9 cellular contexts compared by ENCODE assay signal in the genomic region with DNA sequence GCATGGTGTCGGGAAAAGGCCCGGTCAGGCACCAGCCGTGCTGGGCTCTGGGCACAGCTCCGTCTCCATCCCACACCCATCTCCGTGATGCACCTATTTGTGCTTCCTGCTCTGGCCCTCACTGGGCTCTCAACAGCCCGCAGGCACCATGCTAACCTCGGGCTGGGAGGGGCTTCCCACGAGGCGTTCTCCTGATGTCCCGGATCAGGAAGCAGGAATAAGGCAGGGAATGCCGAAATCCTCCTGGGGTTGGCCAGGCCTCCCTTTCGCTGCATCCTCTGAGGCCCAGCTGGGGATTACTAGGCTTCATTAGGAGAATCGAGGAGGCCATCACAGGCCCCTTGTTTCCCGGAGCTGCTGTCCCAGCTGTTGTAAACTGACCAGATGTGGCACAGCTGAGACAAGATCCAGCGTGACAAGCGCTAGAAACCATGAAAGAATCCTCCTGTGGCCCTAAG.
A peak's percentile ranks its signal among the peaks of the same experiment; 100 is the strongest.
DNase-seq lines count a peak whose midpoint lies in the region; TF ChIP-seq lines count a peak whose summit lies in the region.
"Had no signal": no experiment of that assay in that cellular context is flagged by ENCODE, and none has a peak within 500 bp of the region (broad histone marks: within the 10 kb centered on the region; RNA-seq: fewer than 3 reads in every experiment).

No MANE protein-coding gene starts in this region.

- peak overlapping the region; percentile 53 to 87 (median 74) for H3K4me2 ChIP-seq in BLaER1 treated with 17β-estradiol and CSF1 and Interleukin-3, amounts not matched to agents 10 nM and 100 nM

- H3K4me3 ChIP-seq in BLaER1 treated with 17β-estradiol and CSF1 and Interleukin-3, amounts not matched to agents 10 nM and 100 nM, result no peak overlapping the region

- peaks cover 65 to 95% (median 83%) of the 10 kb centered on the region in 10 experiments for H3K4me1 ChIP-seq in BLaER1 treated with 17β-estradiol and CSF1 and Interleukin-3, amounts not matched to agents 10 nM and 100 nM

- peaks cover 64% of the 10 kb centered on the region for H3K4me1 Mint-ChIP-seq in glutamatergic neuron (ENCODE audit: low read depth, unreplicated experiment)
- peaks cover 62% of the 10 kb centered on the region for H3K4me1 Mint-ChIP-seq in type B pancreatic cell (ENCODE audit: unreplicated experiment)

- H4K20me1 ChIP-seq in BLaER1 treated with 17β-estradiol and CSF1 and Interleukin-3, amounts not matched to agents 10 nM and 100 nM, result peaks cover 32 to 100% (median 97%) of the 10 kb centered on the region in 11 experiments; a peak in 20 of 22 replicates

- H3K9me3 Mint-ChIP-seq in glutamatergic neuron (ENCODE audit: unreplicated experiment) (peaks cover 6% of the 10 kb centered on the region), type B pancreatic cell (no peaks in the 10 kb centered on the region)

- peak overlapping the region in 9 of 11 experiments; percentile 20 to 84 (median 45); a peak in 12 of 22 replicates for H3K27ac ChIP-seq in BLaER1 treated with 17β-estradiol and CSF1 and Interleukin-3, amounts not matched to agents 10 nM and 100 nM
- H3K27ac ChIP-seq in RWPE1, result peak overlapping the region; percentile 56

- CTCF ChIA-PET in RWPE1 (lab: Yijun Ruan, JAX), result interaction anchor here (0.6 to 1.7 kb wide), 6 partner anchors 10 to 957 kb away, joined by 3 to 5 read pairs (median 4); no protein-coding TSS in a partner anchor

- peak overlapping the region in 5 of 11 experiments; percentile 6 to 33 (median 22); a peak in 5 of 22 replicates for H3K9ac ChIP-seq in BLaER1 treated with 17β-estradiol and CSF1 and Interleukin-3, amounts not matched to agents 10 nM and 100 nM

- peak overlapping the region; percentile 36 for H3K27ac Mint-ChIP-seq in glutamatergic neuron (ENCODE audit: unreplicated experiment)
- no peak overlapping the region for H3K27ac Mint-ChIP-seq in type B pancreatic cell

- POLR2A ChIA-PET in RWPE1 (lab: Yijun Ruan, JAX; ENCODE audit: low non-redundant PET), result no interaction called here

- TF ChIP-seq CTCF in RWPE1 (conservative IDR thresholded peaks at IDR 0.05; ENCODE audit: low read depth) (no peak), glutamatergic neuron (IDR thresholded peaks at IDR 0.05; ENCODE audit: partially characterized antibody, unreplicated experiment) (no peak), type B pancreatic cell (conservative IDR thresholded peaks at IDR 0.05) (no peak)

- peaks cover 16 to 78% (median 37%) of the 10 kb centered on the region in 11 experiments; a peak in 20 of 22 replicates for H3K36me3 ChIP-seq in BLaER1 treated with 17β-estradiol and CSF1 and Interleukin-3, amounts not matched to agents 10 nM and 100 nM

- H3K9me3 ChIP-seq in BLaER1 treated with 17β-estradiol and CSF1 and Interleukin-3, amounts not matched to agents 10 nM and 100 nM (replicated peaks in 1 of 11), result no peaks in the 10 kb centered on the region

- H3K36me3 Mint-ChIP-seq in glutamatergic neuron (ENCODE audit: unreplicated experiment), result no peaks in the 10 kb centered on the region
- H3K36me3 Mint-ChIP-seq in type B pancreatic cell, result no peaks in the 10 kb centered on the region

- H3K27me3 Mint-ChIP-seq in glutamatergic neuron (ENCODE audit: unreplicated experiment) (peaks cover 11% of the 10 kb centered on the region), type B pancreatic cell (no peaks in the 10 kb centered on the region)

- DNase-seq in RWPE1 (ENCODE audit: low spot score), result no peak
- DNase-seq in glutamatergic neuron, result peak; percentile 51
- peak in 7 of 10 donors; percentile 52 to 96 (median 67) for DNase-seq in posterior cingulate gyrus
- DNase-seq in type B pancreatic cell (ENCODE audit: extremely low spot score, unreplicated experiment), result no peak
- DNase-seq in middle frontal gyrus (ENCODE audit: extremely low spot score, low spot score), result no peak
- no peak for DNase-seq in NCI-H1105 treated with DMSO at 0.1 percent for 48 hours (lab: John Stamatoyannopoulos, UW)
- DNase-seq in HCEC 1CT, result no peak
- DNase-seq: NCI-H526 treated with DMSO at 0.1 percent for 48 hours had no signal

- H3K27me3 ChIP-seq in BLaER1 treated with 17β-estradiol and CSF1 and Interleukin-3, amounts not matched to agents 10 nM and 100 nM, result no peaks in the 10 kb centered on the region

- H3K4me3 Mint-ChIP-seq in glutamatergic neuron (ENCODE audit: unreplicated experiment) (no peak overlapping the region), type B pancreatic cell (no peak overlapping the region)

- intact Hi-C loops in posterior cingulate gyrus (cut with DNase I), result no loop called here

Comparison
In these comparisons a context has a peak if more than half of its experiments do, and no peak if none do; other contexts are left out.
1. DNase-seq: peak in glutamatergic neuron (single experiment) and posterior cingulate gyrus (7 of 10); none in RWPE1 (single experiment), type B pancreatic cell (single experiment), middle frontal gyrus (single experiment), NCI-H1105 treated with DMSO at 0.1 percent for 48 hours (single experiment) and HCEC 1CT (single experiment).